1 cellular context compared by ENCODE assay signal in the genomic region with DNA sequence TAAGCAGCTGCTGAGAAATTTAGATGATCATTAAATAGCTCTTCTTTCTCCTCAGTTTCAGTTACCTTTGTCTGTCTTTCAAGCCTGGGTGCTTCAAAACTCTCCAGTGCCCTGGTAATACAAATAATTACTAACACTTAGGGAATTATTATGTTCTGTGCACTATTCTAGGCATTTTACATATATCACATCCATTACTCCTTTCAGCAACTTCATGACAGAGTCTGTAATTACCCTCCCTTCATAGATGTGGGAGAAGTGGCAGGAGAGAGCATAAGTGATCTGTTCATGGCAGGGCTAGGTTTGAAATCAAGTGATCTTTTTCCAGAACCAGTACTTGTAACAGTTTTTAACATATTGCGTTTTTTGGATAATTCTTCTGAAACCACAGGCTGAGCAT.
TF ChIP-seq lines count a peak whose summit lies in the region.

No MANE protein-coding gene starts in this region.

TF ChIP-seq in GM23338, 12 proteins besides CTCF, POLR2A, EP300 and RAD21 (continued from another document):
- TF ChIP-seq ZNF462 (CRISPR knock-in tag; IDR thresholded peaks at IDR 0.05), result no peak
- no peak for TF ChIP-seq JUNB (IDR thresholded peaks at IDR 0.05; ENCODE audit: unreplicated experiment)
